8 cellular contexts compared by ENCODE assay signal in the genomic region with DNA sequence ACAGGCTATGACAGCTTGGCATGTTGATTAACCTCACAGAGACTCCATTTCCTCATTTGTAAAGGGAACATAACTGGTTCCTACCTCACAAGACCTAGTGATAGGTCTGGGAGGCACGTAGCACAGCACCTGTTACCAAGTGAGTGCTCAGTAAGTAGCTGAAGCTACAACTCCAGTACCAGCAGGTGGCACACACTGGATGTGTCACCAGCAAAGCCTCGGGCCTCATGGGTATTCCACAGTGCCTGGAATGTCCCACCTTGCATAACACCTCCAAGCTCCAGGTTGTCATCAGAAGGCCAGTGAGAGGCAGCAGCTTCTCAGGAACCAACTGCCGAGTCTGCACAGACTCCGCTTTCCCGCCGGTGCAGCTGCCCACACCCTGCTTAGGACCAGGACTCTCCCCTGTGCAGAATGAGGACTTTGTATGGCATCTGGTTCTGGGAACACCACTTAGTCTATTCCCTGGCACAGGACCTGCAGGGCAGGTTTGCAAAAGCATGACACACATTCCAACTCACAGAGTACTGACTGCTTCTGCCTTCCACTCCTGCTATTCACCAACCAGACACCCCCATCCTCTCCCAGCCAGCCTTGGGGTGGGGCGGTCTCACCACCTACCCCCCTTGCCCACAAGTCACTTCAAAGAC. TPM values are rescaled to one million over a fixed set of nuclear protein-coding genes. Genes with fewer than 3 reads are reported as not detected.
A peak's percentile ranks its signal among the peaks of the same experiment; 100 is the strongest.
DNase-seq lines count a peak whose midpoint lies in the region; ATAC-seq, FAIRE-seq and TF ChIP-seq lines count a peak whose summit lies in the region.

No MANE protein-coding gene starts in this region.

- FAIRE-seq in bronchial epithelial cell (lab: Jason Lieb, UNC): peak; percentile 32

- no peak for TF ChIP-seq POLR2A in prostate gland (IDR thresholded peaks at IDR 0.05)

- TF ChIP-seq CTCF in bronchial epithelial cell (IDR thresholded peaks at IDR 0.05; ENCODE audit: insufficient read depth, low read length, severe bottlenecking) (peak; percentile 61), prostate gland (IDR thresholded peaks at IDR 0.05) (peak in 1 of 4 experiments; percentile 44)

- H3K36me3 ChIP-seq in bronchial epithelial cell (ENCODE audit: control insufficient read depth, insufficient read depth, low read length) (peaks cover 8% of the 10 kb centered on the region), prostate gland (no peaks in the 10 kb centered on the region)

- H3K4me1 ChIP-seq in prostate gland (replicated peaks): peaks cover 2% of the 10 kb centered on the region

- ATAC-seq in GM19023 (IDR thresholded peaks at IDR 0.05; ENCODE audit: unreplicated experiment): no peak

- H3K4me3 ChIP-seq in bronchial epithelial cell (ENCODE audit: low read depth, low read length) (no peak overlapping the region), prostate gland (no peak overlapping the region)

- no peaks in the 10 kb centered on the region for H3K9me3 ChIP-seq in prostate gland

- intact Hi-C loops in prostate gland (cut with DNase I): no loop called here

- no peaks in the 10 kb centered on the region for H3K27me3 ChIP-seq in bronchial epithelial cell (ENCODE audit: control insufficient read depth, insufficient read depth, low read length)
- H3K27me3 ChIP-seq in prostate gland (replicated peaks; ENCODE audit: insufficient read depth): no peaks in the 10 kb centered on the region

- H3K27ac ChIP-seq in prostate gland: no peak overlapping the region

- DNase-seq in SIG-M5 treated with dmso at 0.1 percent for 504 hours (lab: John Stamatoyannopoulos, UW; ENCODE audit: unreplicated experiment): peak; percentile 61
- DNase-seq in SIG-M5 (lab: John Stamatoyannopoulos, UW): no peak
- DNase-seq in LoVo (ENCODE audit: low spot score): peak; percentile 38
- peak; percentile 76 for DNase-seq in bronchial epithelial cell (ENCODE audit: low read depth)
- DNase-seq in prostate gland (ENCODE audit: low spot score): peak; percentile 23
- DNase-seq in NCI-H1048 (lab: John Stamatoyannopoulos, UW): no peak
- DNase-seq in stimulated activated CD4-positive, alpha-beta T cell treated with anti-CD3 and anti-CD28 coated beads, Interleukin-15, amount 100 ng/mL, for 24 hours: no peak

- 69% methylated on average over 7 of the region's 7 CpGs for WGBS in prostate gland

RNA-seq across cellular contexts. Expression of gene VDR, which starts 4.2 kb away (rescaled TPM):
- 3.2 and 3.4 TPM in 2 replicates for total RNA-seq in bronchial epithelial cell
- 1 to 10 TPM; 3.4 to 4.3 TPM for total RNA-seq in prostate gland

Comparison
In these comparisons a context has a peak if more than half of its experiments do, and no peak if none do; other contexts are left out.
1. DNase-seq: peak in SIG-M5 treated with dmso at 0.1 percent for 504 hours (single experiment), LoVo (single experiment), bronchial epithelial cell (single experiment) and prostate gland (single experiment); none in SIG-M5 (single experiment), NCI-H1048 (single experiment) and stimulated activated CD4-positive, alpha-beta T cell treated with anti-CD3 and anti-CD28 coated beads, Interleukin-15, amount 100 ng/mL, for 24 hours (single experiment).